ENCODE assay signal across 1 cellular context in genomic region chr2:63841254-63842022, GRCh38.
TF ChIP-seq lines count a peak whose summit lies in the region.

UGP2 (plus strand) TSS chr2:63841896; CDS start chr2:63842186, 290 bp downstream.

TF ChIP-seq in HepG2, 621 proteins besides CTCF, POLR2A, EP300 and RAD21 (continued from another document and continues in another):
- TF ChIP-seq ARNT2 (CRISPR knock-in tag; IDR thresholded peaks at IDR 0.05; ENCODE audit: low read depth) (peak; percentile 11; the same call in 1 of the 2 replicates), ZSCAN31 (CRISPR knock-in tag; IDR thresholded peaks at IDR 0.05; ENCODE audit: low read depth) (peak; percentile 80), MED13 (CRISPR knock-in tag; IDR thresholded peaks at IDR 0.05) (no peak), ZNF569 (CRISPR knock-in tag; IDR thresholded peaks at IDR 0.05; ENCODE audit: borderline replicate concordance) (peak; percentile 78; the same call in 1 of the 2 replicates), CBX5 (CRISPR knock-in tag; IDR thresholded peaks at IDR 0.05; ENCODE audit: borderline replicate concordance) (peak; percentile 84; the same call in 1 of the 2 replicates), ZNF564 (CRISPR knock-in tag; IDR thresholded peaks at IDR 0.05) (peak; percentile 84), KMT2B (CRISPR knock-in tag; IDR thresholded peaks at IDR 0.05) (peak; percentile 17; the same call in 1 of the 2 replicates), RARG (CRISPR knock-in tag; IDR thresholded peaks at IDR 0.05; ENCODE audit: low read depth) (no peak), EED (CRISPR knock-in tag; IDR thresholded peaks at IDR 0.05) (peak; percentile 88; the same call in 1 of the 2 replicates), ZNF577 (CRISPR knock-in tag; IDR thresholded peaks at IDR 0.05; ENCODE audit: borderline replicate concordance, low read depth) (no peak), ZNF383 (CRISPR knock-in tag; IDR thresholded peaks at IDR 0.05; ENCODE audit: borderline replicate concordance) (no peak; the same call in 1 of the 2 replicates), SIN3A (IDR thresholded peaks at IDR 0.05; ENCODE audit: borderline replicate concordance, low read depth, low read length) (peak; percentile 85; the same call in 1 of the 2 replicates), ZNF839 (CRISPR knock-in tag; IDR thresholded peaks at IDR 0.05; ENCODE audit: borderline replicate concordance) (peak; percentile 85; the same call in 1 of the 2 replicates), CREB3 (CRISPR knock-in tag; IDR thresholded peaks at IDR 0.05) (no peak), TARDBP (CRISPR knock-in tag; IDR thresholded peaks at IDR 0.05) (peak; percentile 19; the same call in 1 of the 2 replicates), PRDM4 (CRISPR knock-in tag; IDR thresholded peaks at IDR 0.05; ENCODE audit: borderline replicate concordance) (no peak), ZNF704 (CRISPR knock-in tag; IDR thresholded peaks at IDR 0.05; ENCODE audit: borderline replicate concordance) (no peak), PRDM10 (CRISPR knock-in tag; IDR thresholded peaks at IDR 0.05; ENCODE audit: low read depth) (peak; percentile 88; the same call in 1 of the 2 replicates), MXD4 (CRISPR knock-in tag; IDR thresholded peaks at IDR 0.05) (peak; percentile 81), NR2F2 (IDR thresholded peaks at IDR 0.05; ENCODE audit: borderline replicate concordance, low read depth) (peak; percentile 11; the same call in 1 of the 2 replicates), MAX (IDR thresholded peaks at IDR 0.05) (no peak; the same call in 1 of the 2 replicates), DDIT3 (CRISPR knock-in tag; IDR thresholded peaks at IDR 0.05) (peak; percentile 22; the same call in 1 of the 2 replicates), SIN3B (IDR thresholded peaks at IDR 0.05; ENCODE audit: low read length) (no peak), AGO2 (optimal IDR thresholded peaks at IDR 0.05; ENCODE audit: low read depth, low read length) (peak; percentile 97), ZSCAN22 (CRISPR knock-in tag; IDR thresholded peaks at IDR 0.05) (no peak), DMAP1 (CRISPR knock-in tag; IDR thresholded peaks at IDR 0.05) (peak; percentile 85), E2F2 (CRISPR knock-in tag; IDR thresholded peaks at IDR 0.05; ENCODE audit: borderline replicate concordance) (no peak), SP4 (CRISPR knock-in tag; IDR thresholded peaks at IDR 0.05) (no peak; the same call in 1 of the 2 replicates), TFDP2 (CRISPR knock-in tag; IDR thresholded peaks at IDR 0.05) (peak; percentile 66), ZNF460 (CRISPR knock-in tag; IDR thresholded peaks at IDR 0.05; ENCODE audit: borderline replicate concordance) (no peak; the same call in 1 of the 2 replicates), ZNF30 (CRISPR knock-in tag; IDR thresholded peaks at IDR 0.05) (no peak), ZNF674 (CRISPR knock-in tag; IDR thresholded peaks at IDR 0.05; ENCODE audit: low read depth) (no peak), ZSCAN12 (CRISPR knock-in tag; IDR thresholded peaks at IDR 0.05) (peak; percentile 84), REST (IDR thresholded peaks at IDR 0.05; ENCODE audit: borderline replicate concordance in 1 of 2, low read depth in 1 of 2, low read length in 2 of 2) (no peak; a peak in 1 of 4 replicates), LRRFIP1 (CRISPR knock-in tag; conservative IDR thresholded peaks at IDR 0.05) (no peak; the same call in 1 of the 2 replicates), SMARCE1 (IDR thresholded peaks at IDR 0.05; ENCODE audit: borderline replicate concordance) (no peak), GLMP (CRISPR knock-in tag; IDR thresholded peaks at IDR 0.05; ENCODE audit: borderline replicate concordance) (no peak; the same call in 1 of the 2 replicates), KDM3A (CRISPR knock-in tag; IDR thresholded peaks at IDR 0.05; ENCODE audit: low read depth) (peak; percentile 89; the same call in 1 of the 2 replicates), ZNF17 (CRISPR knock-in tag; IDR thresholded peaks at IDR 0.05) (0 out of 2 replicates have a peak, but pooled peaks have one; percentile 58), YEATS2 (CRISPR knock-in tag; IDR thresholded peaks at IDR 0.05; ENCODE audit: borderline replicate concordance) (peak; percentile 58), HHEX (CRISPR knock-in tag; IDR thresholded peaks at IDR 0.05) (no peak), PHF20 (CRISPR knock-in tag; IDR thresholded peaks at IDR 0.05) (peak; percentile 13), ZSCAN30 (CRISPR knock-in tag; IDR thresholded peaks at IDR 0.05) (no peak), HDAC2 (CRISPR knock-in tag; IDR thresholded peaks at IDR 0.05) (no peak; the same call in none of the 2 replicates)
